ENCODE assay signal across 8 cellular contexts in genomic region chr19:16542045-16542893, GRCh38. TPM values are rescaled to one million over a fixed set of nuclear protein-coding genes. Genes with fewer than 3 reads are reported as not detected.
A peak's percentile ranks its signal among the peaks of the same experiment; 100 is the strongest.
DNase-seq lines count a peak whose midpoint lies in the region; ATAC-seq, FAIRE-seq and TF ChIP-seq lines count a peak whose summit lies in the region.

Gene CHERP (minus strand): TSS chr19:16542437. CDS start chr19:16542378, 59 bp downstream.

- H3K9me3 ChIP-seq in H1 (ENCODE audit: insufficient read depth in 2 of 2, low read depth in 1 of 2, low read length in 1 of 2) (no peaks in the 10 kb centered on the region), mesenchymal stem cell (ENCODE audit: control insufficient read depth, low read length) (no peaks in the 10 kb centered on the region)

- H2BK12ac ChIP-seq in H1 (ENCODE audit: low read depth, low read length), result no peak within 1 kb of the TSS
- no peak within 1 kb of the TSS for H2BK12ac ChIP-seq in mesenchymal stem cell (ENCODE audit: low read length in 2 of 2)

- peak within 1 kb of the TSS; percentile 86 for H3K56ac ChIP-seq in H1 (replicated peaks; ENCODE audit: insufficient read length, low read depth, low read length)

- H2AFZ ChIP-seq in H1 (ENCODE audit: low read length) (no peak within 1 kb of the TSS), mesenchymal stem cell (ENCODE audit: low read depth, low read length) (peak within 1 kb of the TSS; percentile 72)

- H3K4ac ChIP-seq in H1 (replicated peaks; ENCODE audit: insufficient read length, low read depth, low read length) (peak within 1 kb of the TSS; percentile 32), mesenchymal stem cell (ENCODE audit: low read depth in 1 of 2, low read length in 2 of 2) (peak within 1 kb of the TSS; percentile 88 to 96)

- H3K4me1 ChIP-seq in H1 (replicated peaks in 1 of 4; ENCODE audit: control insufficient read depth in 3 of 4, insufficient read depth in 4 of 4, low read length in 3 of 4) (peaks cover 0 to 5% (median 3%) of the 10 kb centered on the region in 4 experiments; a peak in 4 of 7 replicates), mesenchymal stem cell (ENCODE audit: control insufficient read depth, insufficient read depth, low read depth, low read length) (peaks cover 9% of the 10 kb centered on the region)

- H3K9ac ChIP-seq in H1 (replicated peaks in 1 of 4; ENCODE audit: extremely low read depth in 1 of 4, low read depth in 3 of 4, low read length in 3 of 4), result peak within 1 kb of the TSS; percentile 85 to 92 (median 91)
- peak within 1 kb of the TSS; percentile 99 for H3K9ac ChIP-seq in mesenchymal stem cell (ENCODE audit: low read length)

- POLR2A ChIA-PET in H1 (lab: Charles Lee; ENCODE audit: partially characterized antibody), result interaction anchor here (0.8 to 1.6 kb wide), 9 partner anchors 9 to 50 kb away, joined by 3 to 7 read pairs (median 3); no protein-coding TSS in a partner anchor

- H3K4me3 ChIP-seq in H1 (ENCODE audit: extremely low read depth in 1 of 4, insufficient read depth in 2 of 4, low read depth in 3 of 4, low read length in 4 of 4) (peak within 1 kb of the TSS; percentile 86 to 99 (median 99)), mesenchymal stem cell (ENCODE audit: insufficient read depth in 1 of 2, low read depth in 1 of 2, low read length in 2 of 2) (peak within 1 kb of the TSS; percentile 93 to 99)

- peak within 1 kb of the TSS; percentile 86 for H4K5ac ChIP-seq in H1 (ENCODE audit: insufficient read length, low read depth, low read length)

- H2BK5ac ChIP-seq in H1 (ENCODE audit: low read depth, low read length) (peak within 1 kb of the TSS; percentile 80), mesenchymal stem cell (ENCODE audit: low read depth, low read length, poor library complexity, severe bottlenecking) (peak within 1 kb of the TSS; percentile 89)

- DNase-seq in COR-L47 (lab: John Stamatoyannopoulos, UW) (peak; percentile 90), HUDEP-2 (lab: John Stamatoyannopoulos, UW; ENCODE audit: unreplicated experiment in 76 of 76) (peak in 74 of 76 experiments; percentile 49 to 97 (median 92)), NOMO-1 treated with dmso at 0.1 percent for 144 hours (lab: John Stamatoyannopoulos, UW; ENCODE audit: unreplicated experiment) (peak; percentile 96), H1 (ENCODE audit: low read depth in 1 of 2, low spot score in 2 of 2) (peak; percentile 60 to 93), mesenchymal stem cell (peak; percentile 94)
- DNase-seq in activated CD8-positive, alpha-beta memory T cell treated with anti-CD3 and anti-CD28 coated beads for 48 hours (ENCODE audit: low read depth in 2 of 3, low spot score in 2 of 3), result peak; percentile 80 to 87 (median 83)
- peak; percentile 83 for DNase-seq in stimulated activated CD8-positive, alpha-beta memory T cell treated with anti-CD3 and anti-CD28 coated beads, Interleukin-12 subunit alpha, Interleukin-12 subunit beta, amount 100 ng/mL, for 24 hours (ENCODE audit: extremely low read depth)

- H4K91ac ChIP-seq in H1 (replicated peaks; ENCODE audit: insufficient read length, low read length) (peak within 1 kb of the TSS; percentile 74), mesenchymal stem cell (ENCODE audit: low read length) (peak within 1 kb of the TSS; percentile 68)

- H3K14ac ChIP-seq in H1 (ENCODE audit: insufficient read length), result no peak within 1 kb of the TSS
- H3K14ac ChIP-seq in mesenchymal stem cell (ENCODE audit: low read length in 2 of 2), result peak within 1 kb of the TSS in 1 of 2 experiments; percentile 39

- H2BK15ac ChIP-seq in H1 (ENCODE audit: low read length) (no peak within 1 kb of the TSS), mesenchymal stem cell (ENCODE audit: low read depth, poor library complexity, severe bottlenecking) (peak within 1 kb of the TSS; percentile 80)

- peaks cover 6% of the 10 kb centered on the region; the same call in 1 of the 2 replicates for H3K23me2 ChIP-seq in H1 (ENCODE audit: low read depth, low read length)

- no peak within 1 kb of the TSS for H2BK20ac ChIP-seq in H1 (ENCODE audit: low read length)

- CTCF ChIA-PET in H1 (lab: Charles Lee; ENCODE audit: partially characterized antibody), result interaction anchor here (1.2 to 1.6 kb wide), 2 partner anchors 14 to 23 kb away, joined by 3 read pairs; no protein-coding TSS in a partner anchor

- H3K79me2 ChIP-seq in H1 (ENCODE audit: control insufficient read depth in 1 of 2, insufficient read depth in 2 of 2, low read length in 2 of 2), result peaks cover 35 to 59% of the 10 kb centered on the region in 2 experiments

- H3K18ac ChIP-seq in H1 (ENCODE audit: extremely low read depth, low read length), result peak within 1 kb of the TSS; percentile 13; the same call in 1 of the 2 replicates
- H3K18ac ChIP-seq in mesenchymal stem cell (ENCODE audit: low read depth in 1 of 2, low read length in 2 of 2), result peak within 1 kb of the TSS; percentile 72 to 73

- ATAC-seq in GM21381 (IDR thresholded peaks at IDR 0.05; ENCODE audit: unreplicated experiment), result peak; percentile 84

- FAIRE-seq in H1 (lab: Jason Lieb, UNC), result no peak

- H3K79me1 ChIP-seq in H1 (ENCODE audit: low read depth, low read length), result peaks cover 7% of the 10 kb centered on the region; the same call in 1 of the 2 replicates
- peaks cover 5% of the 10 kb centered on the region for H3K79me1 ChIP-seq in mesenchymal stem cell (replicated peaks; ENCODE audit: low read length, poor library complexity, severe bottlenecking)

- no peak within 1 kb of the TSS for H3K23ac ChIP-seq in H1 (ENCODE audit: insufficient read length)
- peak within 1 kb of the TSS in 1 of 2 experiments; percentile 96 for H3K23ac ChIP-seq in mesenchymal stem cell (ENCODE audit: low read length in 2 of 2)

- H3K36me3 ChIP-seq in H1 (ENCODE audit: control insufficient read depth in 2 of 4, insufficient read depth in 4 of 4, low read length in 3 of 4) (peaks cover 0 to 20% (median 6%) of the 10 kb centered on the region in 4 experiments; a peak in 5 of 8 replicates), mesenchymal stem cell (ENCODE audit: control insufficient read depth in 1 of 2, insufficient read depth in 2 of 2, low read depth in 1 of 2, low read length in 2 of 2) (peaks cover 22 to 39% of the 10 kb centered on the region in 2 experiments)

- no peak for TF ChIP-seq CTCF in H1 (IDR thresholded peaks at IDR 0.05; ENCODE audit: control extremely low read depth in 1 of 3, insufficient read depth in 1 of 3, low read depth in 1 of 3, low read length in 3 of 3)

- 2% methylated on average over 50 of the region's 106 CpGs; no CpG with 5 or more reads in 1 of the 2 experiments for WGBS in H1 (ENCODE audit: extremely low coverage in 1 of 2, insufficient coverage in 1 of 2, insufficient read length in 1 of 2, insufficient replicate concordance in 2 of 2, low coverage in 1 of 2, low lambda C conversion rate in 2 of 2, missing lambda C conversion rate in 1 of 2), 2 experiments
- under 1% methylated on average over 97 of the region's 106 CpGs for WGBS in mesenchymal stem cell

- H3K4me2 ChIP-seq in H1 (ENCODE audit: insufficient read depth in 1 of 2, low read depth in 2 of 2, low read length in 2 of 2) (peak within 1 kb of the TSS; percentile 91 to 95), mesenchymal stem cell (ENCODE audit: low read length, poor library complexity, severe bottlenecking) (peak within 1 kb of the TSS; percentile 82)

- peak; percentile 63 to 86 for TF ChIP-seq POLR2A in H1 (IDR thresholded peaks at IDR 0.05; ENCODE audit: control extremely low read depth in 1 of 2, low read depth in 2 of 2, low read length in 2 of 2)

- TF ChIP-seq RAD21 in H1 (IDR thresholded peaks at IDR 0.05 in 1 of 2, conservative IDR thresholded peaks at IDR 0.05 in 1 of 2; ENCODE audit: low read depth in 2 of 2, low read length in 2 of 2), result no peak

- peak within 1 kb of the TSS; percentile 97 for H4K8ac ChIP-seq in H1 (ENCODE audit: extremely low read depth, insufficient read depth, low read length)
- H4K8ac ChIP-seq in mesenchymal stem cell (ENCODE audit: low read length), result peak within 1 kb of the TSS; percentile 84

- H4K20me1 ChIP-seq in H1 (replicated peaks in 1 of 2; ENCODE audit: control insufficient read depth in 1 of 2, insufficient read depth in 2 of 2, low read length in 2 of 2), result peaks cover 15 to 22% of the 10 kb centered on the region in 2 experiments

- H3K27ac ChIP-seq in H1 (ENCODE audit: low read depth, low read length) (peak within 1 kb of the TSS; percentile 89), mesenchymal stem cell (ENCODE audit: low read length, poor library complexity, severe bottlenecking) (peak within 1 kb of the TSS; percentile 79)

- H3K27me3 ChIP-seq in H1 (replicated peaks in 1 of 4; ENCODE audit: control insufficient read depth in 3 of 4, extremely low read depth in 1 of 4, insufficient read depth in 3 of 4, low read length in 3 of 4), result no peaks in the 10 kb centered on the region
- H3K27me3 ChIP-seq in mesenchymal stem cell (ENCODE audit: control insufficient read depth in 1 of 2, insufficient read depth in 1 of 2, low read length in 2 of 2), result no peaks in the 10 kb centered on the region

- H2BK120ac ChIP-seq in H1 (replicated peaks; ENCODE audit: low read depth, low read length) (no peak within 1 kb of the TSS), mesenchymal stem cell (ENCODE audit: low read depth, low read length) (peak within 1 kb of the TSS; percentile 4)

- no peak for TF ChIP-seq EP300 in H1 (IDR thresholded peaks at IDR 0.05; ENCODE audit: borderline replicate concordance in 1 of 2, low read depth in 2 of 2, low read length in 2 of 2)

- 0 out of 2 replicates have a peak within 1 kb of the TSS, but pooled peaks have one; percentile 69 for H2AK5ac ChIP-seq in H1 (ENCODE audit: low read depth, low read length)
- H2AK5ac ChIP-seq in mesenchymal stem cell (ENCODE audit: low read length, severe bottlenecking), result peak within 1 kb of the TSS; percentile 35

TF ChIP-seq in H1, 55 proteins besides CTCF, POLR2A, EP300 and RAD21 (continues in another document):
- TF ChIP-seq TAF7 (optimal IDR thresholded peaks at IDR 0.05; ENCODE audit: borderline replicate concordance, low read depth, low read length) (peak; percentile 55), SIN3A (conservative IDR thresholded peaks at IDR 0.05 in 1 of 2, IDR thresholded peaks at IDR 0.05 in 1 of 2; ENCODE audit: low read depth in 1 of 2, low read length in 2 of 2) (0 out of 4 replicates have a peak, but pooled peaks of 1 of the 2 experiments have one; percentile 16), GTF2F1 (IDR thresholded peaks at IDR 0.05; ENCODE audit: borderline replicate concordance, low read depth, low read length) (0 out of 2 replicates have a peak, but pooled peaks have one; percentile 14), POLR2AphosphoS5 (IDR thresholded peaks at IDR 0.05; ENCODE audit: low read depth, low read length) (peak; percentile 83)

RNA-seq across cellular contexts. Expression of gene CHERP, which starts in this region (rescaled TPM):
- 72.5 and 73.7 TPM in 2 replicates for total RNA-seq in H1 (2021; fragmentation: NEBNext Ultra II Directional; extraction: Animal tissue kit (Norgen Biotek cat#: 25700))
- 13.9 and 23.9 TPM in 2 replicates for polyA plus RNA-seq in H1 (2011; rRNA removed)
- polyA plus RNA-seq in H1 (2011; cell fraction: cytosol; rRNA removed), result 9.3 TPM
- 52.5 TPM for polyA plus RNA-seq in H1 (2011; cell fraction: nucleus; rRNA removed)
- 38.9 to 59.6 TPM (median 54.5 TPM) in 4 replicates for polyA plus RNA-seq in H1 (2012, experiment 1 of 2)
- 37.2 TPM for polyA plus RNA-seq in H1 (2012, experiment 2 of 2)
- polyA plus RNA-seq in H1 (2013, experiment 1 of 2), result 47.6 TPM
- 44.8 TPM for polyA plus RNA-seq in H1 (2013, experiment 2 of 2)
- 6.0 and 8.6 TPM in 2 replicates for polyA minus RNA-seq in H1 (2011; rRNA and poly(A)+ RNA removed)
- polyA minus RNA-seq in H1 (2011; cell fraction: cytosol; rRNA and poly(A)+ RNA removed), result 25.3 TPM
- 26.4 TPM for polyA minus RNA-seq in H1 (2011; cell fraction: nucleus; rRNA and poly(A)+ RNA removed)
- 21.5 TPM for polyA plus RNA-seq in mesenchymal stem cell (2013, experiment 1 of 2)
- 20.3 TPM for polyA plus RNA-seq in mesenchymal stem cell (2013, experiment 2 of 2)

Comparison
In these comparisons a context has a peak if more than half of its experiments do, and no peak if none do; other contexts are left out.
1. Peak in every context shown above with its lines: DNase-seq, ATAC-seq, H3K4me3 ChIP-seq and H3K27ac ChIP-seq.